In the genomic region with DNA sequence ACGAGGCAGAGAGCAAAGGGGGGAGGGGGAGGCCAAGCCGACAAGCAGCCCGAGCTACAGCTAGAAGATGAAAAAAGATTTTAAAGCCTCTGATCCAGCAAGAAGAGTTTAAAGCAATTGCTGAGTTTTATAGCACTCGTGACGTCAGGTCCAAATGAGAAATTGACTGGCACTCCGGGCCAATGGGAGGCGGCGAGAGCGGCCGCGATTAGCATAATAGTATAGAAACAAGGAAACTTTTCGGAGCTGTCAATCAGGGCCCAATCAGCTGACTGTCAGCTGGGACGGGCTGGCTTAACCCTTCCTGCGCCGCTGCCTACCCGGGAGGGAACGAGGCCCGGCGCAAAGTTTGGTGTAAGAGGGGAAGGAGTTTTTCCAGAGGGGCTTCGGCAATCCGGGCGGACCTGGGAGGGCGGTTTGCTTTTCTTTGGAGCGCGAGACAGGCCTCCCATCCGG, we compare ENCODE assay signal across 8 cellular contexts. TPM values are rescaled to one million over a fixed set of nuclear protein-coding genes. Genes with fewer than 3 reads are reported as not detected.
DNase-seq lines count a peak whose midpoint lies in the region; ATAC-seq and TF ChIP-seq lines count a peak whose summit lies in the region.

Gene MAF, minus strand, starts transcription at position 102 of the 456 bp plus-strand sequence. CDS start 835 bp downstream, outside the sequence.

- DNase-seq in NCI-H1417 (lab: John Stamatoyannopoulos, UW) (peak; percentile 76 to 84 (median 81)), NCI-H1417 treated with DMSO at 0.1 percent for 48 hours (lab: John Stamatoyannopoulos, UW) (no peak), NCI-H2029 treated with DMSO at 0.1 percent for 48 hours (lab: John Stamatoyannopoulos, UW) (peak; percentile 48), caudate nucleus (lab: John Stamatoyannopoulos, UW) (peak; percentile 39 to 95 (median 81)), gastrocnemius medialis (peak; percentile 95), BE2C (no peak)
- DNase-seq in activated CD4-positive, CD25-positive, alpha-beta regulatory T cell treated with anti-CD3 and anti-CD28 coated beads, Interleukin-2, amount 50 U/mL, for 72 hours: peak; percentile 79

- peak; percentile 67 to 85 for TF ChIP-seq POLR2A in gastrocnemius medialis (IDR thresholded peaks at IDR 0.05)

- H3K27ac ChIP-seq in caudate nucleus (ENCODE audit: low read depth, low read length): peak within 1 kb of the TSS; percentile 98
- H3K27ac ChIP-seq in iPS-20b (ENCODE audit: low read length): no peak within 1 kb of the TSS
- H3K27ac ChIP-seq in gastrocnemius medialis: peak within 1 kb of the TSS; percentile 92 to 98 (median 98)

- H3K36me3 ChIP-seq in iPS-20b (ENCODE audit: insufficient read depth, low read depth, low read length) (no peaks in the 10 kb centered on the region), gastrocnemius medialis (no peaks in the 10 kb centered on the region), BE2C (no peaks in the 10 kb centered on the region)

- no peaks in the 10 kb centered on the region for H3K9me3 ChIP-seq in iPS-20b (ENCODE audit: insufficient read depth, low read depth, low read length)
- no peaks in the 10 kb centered on the region for H3K9me3 ChIP-seq in gastrocnemius medialis
- H3K9me3 ChIP-seq in BE2C: no peaks in the 10 kb centered on the region

- H3K9ac ChIP-seq in iPS-20b (ENCODE audit: low read depth, low read length): peak within 1 kb of the TSS; percentile 65; the same call in 1 of the 2 replicates

- peak; percentile 77 to 82 for ATAC-seq in gastrocnemius medialis

- H3K4me1 ChIP-seq in iPS-20b (ENCODE audit: insufficient read depth, low read length): peaks cover 17% of the 10 kb centered on the region; the same call in 1 of the 2 replicates
- H3K4me1 ChIP-seq in gastrocnemius medialis: peaks cover 16 to 22% of the 10 kb centered on the region in 2 donors
- no peaks in the 10 kb centered on the region for H3K4me1 ChIP-seq in BE2C

- peak within 1 kb of the TSS; percentile 73 for H3K4me3 ChIP-seq in iPS-20b (ENCODE audit: low read length)
- peak within 1 kb of the TSS; percentile 74 to 89 (median 86) for H3K4me3 ChIP-seq in gastrocnemius medialis
- no peak within 1 kb of the TSS for H3K4me3 ChIP-seq in BE2C (ENCODE audit: low read depth, low read length)

- H3K27me3 ChIP-seq in iPS-20b (ENCODE audit: insufficient read depth, low read length) (peaks cover 17% of the 10 kb centered on the region; the same call in 1 of the 2 replicates), gastrocnemius medialis (no peaks in the 10 kb centered on the region), BE2C (peaks cover 25% of the 10 kb centered on the region)

- in situ Hi-C loops in gastrocnemius medialis (cut with MboI; ENCODE audit: low sequenced_read_pairs in 4 of 4): loop anchor here (10.0 to 25.0 kb wide), 7 partner anchors 663 to 1488 kb away; no protein-coding TSS in a partner anchor

- intact Hi-C loops in gastrocnemius medialis (cut with DNase I; ENCODE audit: low total_unique reads): loop anchor here (2.0 to 10.0 kb wide), 8 partner anchors 68 to 823 kb away; no protein-coding TSS in a partner anchor

- TF ChIP-seq CTCF in gastrocnemius medialis (IDR thresholded peaks at IDR 0.05 in 4 of 5, conservative IDR thresholded peaks at IDR 0.05 in 1 of 5) (no peak), BE2C (IDR thresholded peaks at IDR 0.05; ENCODE audit: low read depth, low read length) (no peak)

RNA-seq across cellular contexts. Expression of gene MAF, which starts in this region (rescaled TPM):
- total RNA-seq in gastrocnemius medialis: 10 to 100 TPM; 10.9 to 46.7 (median 32.5) TPM
- polyA plus RNA-seq in BE2C (2012; ENCODE audit: insufficient read depth, insufficient read length, low read depth): not detected

Comparison
In these comparisons a context has a peak if more than half of its experiments do, and no peak if none do; other contexts are left out.
1. DNase-seq: peak in NCI-H1417 (3 of 3), NCI-H2029 treated with DMSO at 0.1 percent for 48 hours (single experiment), activated CD4-positive, CD25-positive, alpha-beta regulatory T cell treated with anti-CD3 and anti-CD28 coated beads, Interleukin-2, amount 50 U/mL, for 72 hours (single experiment), caudate nucleus (61 of 61) and gastrocnemius medialis (2 of 2); none in NCI-H1417 treated with DMSO at 0.1 percent for 48 hours (single experiment) and BE2C (single experiment).